1 cellular context compared by ENCODE assay signal in genomic region chr20:33443512-33444239, GRCh38.
TF ChIP-seq lines count a peak whose summit lies in the region.

Gene SNTA1 (minus strand): TSS chr20:33443763. CDS start chr20:33443620, 143 bp downstream.

TF ChIP-seq in K562, 482 proteins besides CTCF, POLR2A, EP300 and RAD21 (continued from another document):
- TF ChIP-seq, protein P1, sequence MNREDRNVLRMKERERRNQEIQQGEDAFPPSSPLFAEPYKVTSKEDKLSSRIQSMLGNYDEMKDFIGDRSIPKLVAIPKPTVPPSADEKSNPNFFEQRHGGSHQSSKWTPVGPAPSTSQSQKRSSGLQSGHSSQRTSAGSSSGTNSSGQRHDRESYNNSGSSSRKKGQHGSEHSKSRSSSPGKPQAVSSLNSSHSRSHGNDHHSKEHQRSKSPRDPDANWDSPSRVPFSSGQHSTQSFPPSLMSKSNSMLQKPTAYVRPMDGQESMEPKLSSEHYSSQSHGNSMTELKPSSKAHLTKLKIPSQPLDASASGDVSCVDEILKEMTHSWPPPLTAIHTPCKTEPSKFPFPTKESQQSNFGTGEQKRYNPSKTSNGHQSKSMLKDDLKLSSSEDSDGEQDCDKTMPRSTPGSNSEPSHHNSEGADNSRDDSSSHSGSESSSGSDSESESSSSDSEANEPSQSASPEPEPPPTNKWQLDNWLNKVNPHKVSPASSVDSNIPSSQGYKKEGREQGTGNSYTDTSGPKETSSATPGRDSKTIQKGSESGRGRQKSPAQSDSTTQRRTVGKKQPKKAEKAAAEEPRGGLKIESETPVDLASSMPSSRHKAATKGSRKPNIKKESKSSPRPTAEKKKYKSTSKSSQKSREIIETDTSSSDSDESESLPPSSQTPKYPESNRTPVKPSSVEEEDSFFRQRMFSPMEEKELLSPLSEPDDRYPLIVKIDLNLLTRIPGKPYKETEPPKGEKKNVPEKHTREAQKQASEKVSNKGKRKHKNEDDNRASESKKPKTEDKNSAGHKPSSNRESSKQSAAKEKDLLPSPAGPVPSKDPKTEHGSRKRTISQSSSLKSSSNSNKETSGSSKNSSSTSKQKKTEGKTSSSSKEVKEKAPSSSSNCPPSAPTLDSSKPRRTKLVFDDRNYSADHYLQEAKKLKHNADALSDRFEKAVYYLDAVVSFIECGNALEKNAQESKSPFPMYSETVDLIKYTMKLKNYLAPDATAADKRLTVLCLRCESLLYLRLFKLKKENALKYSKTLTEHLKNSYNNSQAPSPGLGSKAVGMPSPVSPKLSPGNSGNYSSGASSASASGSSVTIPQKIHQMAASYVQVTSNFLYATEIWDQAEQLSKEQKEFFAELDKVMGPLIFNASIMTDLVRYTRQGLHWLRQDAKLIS (CRISPR knock-in tag; IDR thresholded peaks at IDR 0.05) = no peak
- no peak for TF ChIP-seq ID3 (CRISPR knock-in tag; IDR thresholded peaks at IDR 0.05)
- no peak for TF ChIP-seq ID3 (tag; IDR thresholded peaks at IDR 0.05)
- TF ChIP-seq ZNF41 (CRISPR knock-in tag; conservative IDR thresholded peaks at IDR 0.05) = no peak
- no peak for TF ChIP-seq STAT5A (IDR thresholded peaks at IDR 0.05; ENCODE audit: borderline replicate concordance, low read length)
- TF ChIP-seq USF1 (CRISPR knock-in tag; IDR thresholded peaks at IDR 0.05) = no peak
